19 cellular contexts compared by ENCODE assay signal in the genomic region with DNA sequence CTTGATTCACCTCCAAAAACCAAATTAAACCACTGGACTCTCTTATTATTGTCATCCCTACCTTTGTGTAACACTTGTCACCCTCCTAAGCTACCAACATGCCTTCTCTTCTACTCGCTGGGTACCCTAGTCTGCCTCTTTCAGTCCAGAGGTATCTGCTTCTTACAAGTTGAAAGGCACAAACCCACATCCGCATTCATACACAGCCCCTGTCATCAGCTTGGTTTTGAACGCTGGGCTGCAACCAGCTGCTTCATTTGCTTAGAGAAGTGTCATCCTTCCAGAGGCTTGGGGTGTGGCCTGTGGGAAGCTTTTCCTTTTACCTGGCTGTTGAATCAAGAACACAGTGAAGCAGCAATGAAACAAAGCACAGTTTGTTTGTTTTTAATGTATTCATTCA.
DNase-seq lines count a peak whose midpoint lies in the region; ATAC-seq and TF ChIP-seq lines count a peak whose summit lies in the region.
"Had no signal": no experiment of that assay in that cellular context is flagged by ENCODE, and none has a peak within 500 bp of the region (broad histone marks: within the 10 kb centered on the region; RNA-seq: fewer than 3 reads in every experiment).

No MANE protein-coding gene starts in this region.

- DNase-seq in GM03348 (ENCODE audit: low spot score) (peak; percentile 24), epithelial cell of esophagus (ENCODE audit: low read depth) (peak; percentile 82), hepatocyte (ENCODE audit: low spot score) (no peak)
- DNase-seq in stimulated activated CD4-positive, alpha-beta T cell treated with anti-CD3 and anti-CD28 coated beads, Interleukin-4, amount 100 ng/mL, for 24 hours: no peak
- DNase-seq in activated CD8-positive, alpha-beta memory T cell treated with anti-CD3 and anti-CD28 coated beads, Interleukin-2, amount 10 ng/mL, durations not matched to agents 7 days and 5 days: no peak
- DNase-seq: activated CD8-positive, alpha-beta memory T cell treated with anti-CD3 and anti-CD28 coated beads for 24 hours; DMS79 treated with DMSO at 0.1 percent for 48 hours; NCI-H1694 treated with DMSO at 0.1 percent for 48 hours; NCI-H510A treated with DMSO at 0.1 percent for 48 hours; tibial artery; WERI-Rb-1 had no signal

- no peaks in the 10 kb centered on the region for H3K4me1 Mint-ChIP-seq in activated CD8-positive, alpha-beta memory T cell treated with anti-CD3 and anti-CD28 coated beads, Interleukin-2, amount 10 ng/mL, durations not matched to agents 7 days and 5 days
- H3K4me1 Mint-ChIP-seq: CD14-positive monocyte; stimulated activated memory B cell treated with anti-CD40 and anti-IgM and Interleukin-4, amounts not matched to agents 10 μg/mL and 1 μg/mL and 100 μg/mL, for 72 hours had no signal

- H3K9ac ChIP-seq in KMS-11: no peak overlapping the region

- H4K20me1 ChIP-seq in KMS-11 (ENCODE audit: insufficient read depth) (no peaks in the 10 kb centered on the region), hepatocyte (ENCODE audit: insufficient read depth, poor library complexity, severe bottlenecking) (no peaks in the 10 kb centered on the region)

- WGBS in hepatocyte (ENCODE audit: low lambda C conversion rate, missing lambda C conversion rate): 77% methylated on average over 3 of the region's 3 CpGs

- H3K79me2 ChIP-seq in KMS-11 (ENCODE audit: insufficient read depth, low read depth): no peaks in the 10 kb centered on the region
- H3K79me2 ChIP-seq in hepatocyte: no peaks in the 10 kb centered on the region

- H3K27ac Mint-ChIP-seq in activated CD8-positive, alpha-beta memory T cell treated with anti-CD3 and anti-CD28 coated beads, Interleukin-2, amount 10 ng/mL, durations not matched to agents 7 days and 5 days: no peak overlapping the region
- H3K27ac Mint-ChIP-seq: CD14-positive monocyte; stimulated activated memory B cell treated with anti-CD40 and anti-IgM and Interleukin-4, amounts not matched to agents 10 μg/mL and 1 μg/mL and 100 μg/mL, for 72 hours had no signal

- ATAC-seq in GM19463 (IDR thresholded peaks at IDR 0.05; ENCODE audit: unreplicated experiment): peak; percentile 50
- no peak for ATAC-seq in HG03097 (IDR thresholded peaks at IDR 0.05; ENCODE audit: low FRiP score, unreplicated experiment)
- no peak for ATAC-seq in activated CD8-positive, alpha-beta memory T cell treated with anti-CD3 and anti-CD28 coated beads, Interleukin-2, amount 10 ng/mL, durations not matched to agents 7 days and 5 days
- ATAC-seq: Panc1; stimulated activated memory B cell treated with anti-CD40 and anti-IgM and Interleukin-4, amounts not matched to agents 10 μg/mL and 1 μg/mL and 100 μg/mL, for 72 hours had no signal

- H3K27me3 ChIP-seq in KMS-11 (ENCODE audit: insufficient read depth, low read depth) (no peaks in the 10 kb centered on the region), hepatocyte (no peaks in the 10 kb centered on the region)
- H3K27me3 ChIP-seq: ascending aorta had no signal

- no peak overlapping the region for H3K4me3 ChIP-seq in KMS-11 (IDR thresholded peaks at IDR 0.05; ENCODE audit: insufficient read depth, low read depth, low read length)
- no peak overlapping the region for H3K4me3 ChIP-seq in epithelial cell of esophagus (ENCODE audit: low read length)
- no peak overlapping the region for H3K4me3 ChIP-seq in hepatocyte
- H3K4me3 ChIP-seq: ascending aorta, coronary artery, tibial artery had no signal

- H3K36me3 Mint-ChIP-seq in activated CD8-positive, alpha-beta memory T cell treated with anti-CD3 and anti-CD28 coated beads, Interleukin-2, amount 10 ng/mL, durations not matched to agents 7 days and 5 days: no peaks in the 10 kb centered on the region
- H3K36me3 Mint-ChIP-seq: CD14-positive monocyte; stimulated activated memory B cell treated with anti-CD40 and anti-IgM and Interleukin-4, amounts not matched to agents 10 μg/mL and 1 μg/mL and 100 μg/mL, for 72 hours had no signal

- H3K27ac ChIP-seq in KMS-11: no peak overlapping the region
- no peak overlapping the region for H3K27ac ChIP-seq in hepatocyte
- H3K27ac ChIP-seq: ascending aorta, coronary artery, tibial artery, WERI-Rb-1 had no signal

- no peak overlapping the region for H3K4me3 Mint-ChIP-seq in activated CD8-positive, alpha-beta memory T cell treated with anti-CD3 and anti-CD28 coated beads, Interleukin-2, amount 10 ng/mL, durations not matched to agents 7 days and 5 days
- H3K4me3 Mint-ChIP-seq: CD14-positive monocyte; stimulated activated memory B cell treated with anti-CD40 and anti-IgM and Interleukin-4, amounts not matched to agents 10 μg/mL and 1 μg/mL and 100 μg/mL, for 72 hours had no signal

- CTCF ChIA-PET in activated CD8-positive, alpha-beta memory T cell treated with anti-CD3 and anti-CD28 coated beads, Interleukin-2, amount 10 ng/mL, durations not matched to agents 7 days and 5 days (lab: Charles Lee): no interaction called here

- no peaks in the 10 kb centered on the region for H3K9me3 Mint-ChIP-seq in activated CD8-positive, alpha-beta memory T cell treated with anti-CD3 and anti-CD28 coated beads, Interleukin-2, amount 10 ng/mL, durations not matched to agents 7 days and 5 days (ENCODE audit: low read depth)
- H3K9me3 Mint-ChIP-seq: CD14-positive monocyte; stimulated activated memory B cell treated with anti-CD40 and anti-IgM and Interleukin-4, amounts not matched to agents 10 μg/mL and 1 μg/mL and 100 μg/mL, for 72 hours had no signal

- H3K4me2 ChIP-seq in KMS-11 (peak overlapping the region; percentile 68), hepatocyte (no peak overlapping the region)

- H3K4me1 ChIP-seq in KMS-11 (ENCODE audit: low read depth, poor library complexity, severe bottlenecking): peaks cover 31% of the 10 kb centered on the region
- peaks cover 4% of the 10 kb centered on the region for H3K4me1 ChIP-seq in hepatocyte (ENCODE audit: insufficient read depth)
- H3K4me1 ChIP-seq: ascending aorta, tibial artery had no signal

- H3K9me2 ChIP-seq in hepatocyte (replicated peaks; ENCODE audit: insufficient read depth): no peaks in the 10 kb centered on the region

- TF ChIP-seq CTCF in KMS-11 (conservative IDR thresholded peaks at IDR 0.05; ENCODE audit: low read depth, low read length) (no peak), epithelial cell of esophagus (IDR thresholded peaks at IDR 0.05; ENCODE audit: insufficient read depth, low read depth, low read length, missing control alignments) (no peak), hepatocyte (IDR thresholded peaks at IDR 0.05; ENCODE audit: poor library complexity) (no peak)

- no peaks in the 10 kb centered on the region for H3K27me3 Mint-ChIP-seq in activated CD8-positive, alpha-beta memory T cell treated with anti-CD3 and anti-CD28 coated beads, Interleukin-2, amount 10 ng/mL, durations not matched to agents 7 days and 5 days

- no peaks in the 10 kb centered on the region for H3K36me3 ChIP-seq in KMS-11 (ENCODE audit: insufficient read depth)
- H3K36me3 ChIP-seq in hepatocyte (replicated peaks; ENCODE audit: insufficient read depth, low read depth): no peaks in the 10 kb centered on the region
- H3K36me3 ChIP-seq: ascending aorta, tibial artery, WERI-Rb-1 had no signal

- H3K9me3 ChIP-seq in hepatocyte (ENCODE audit: low read depth): no peaks in the 10 kb centered on the region
- H3K9me3 ChIP-seq: ascending aorta, tibial artery had no signal

- H2AFZ ChIP-seq in KMS-11 (ENCODE audit: low read depth): no peak overlapping the region
- no peak overlapping the region for H2AFZ ChIP-seq in hepatocyte

Comparison
In these comparisons a context has a peak if more than half of its experiments do, and no peak if none do; other contexts are left out.
1. DNase-seq: peak in GM03348 (single experiment) and epithelial cell of esophagus (single experiment); none in hepatocyte (single experiment), stimulated activated CD4-positive, alpha-beta T cell treated with anti-CD3 and anti-CD28 coated beads, Interleukin-4, amount 100 ng/mL, for 24 hours (single experiment) and activated CD8-positive, alpha-beta memory T cell treated with anti-CD3 and anti-CD28 coated beads, Interleukin-2, amount 10 ng/mL, durations not matched to agents 7 days and 5 days (single experiment).